Comparison of ENCODE assay signal across 23 cellular contexts in genomic region chr16:65012357-65012756, GRCh38.
DNase-seq lines count a peak whose midpoint lies in the region; ATAC-seq, FAIRE-seq and TF ChIP-seq lines count a peak whose summit lies in the region.
"Had no signal": no experiment of that assay in that cellular context is flagged by ENCODE, and none has a peak within 500 bp of the region (broad histone marks: within the 10 kb centered on the region; RNA-seq: fewer than 3 reads in every experiment).

No MANE protein-coding gene starts in this region.

- no peak for FAIRE-seq in GM12891 (lab: Jason Lieb, UNC)
- FAIRE-seq: G401.6, HTR-8/SVneo, pancreas, urothelium cell line had no signal

- intact Hi-C loops in Calu3 (cut with micrococcal nuclease; ENCODE audit: unreplicated experiment): no loop called here

- no TSS peak for BruUV-seq in Calu3 (replicated peaks; lab: Mats Ljungman, UMichigan)

- TF ChIP-seq POLR2A in GM12891 (IDR thresholded peaks at IDR 0.05; ENCODE audit: low read depth, low read length): no peak

- peak; percentile 32 for DNase-seq in AG20443 (ENCODE audit: low spot score)
- DNase-seq in RPMI7951 (ENCODE audit: low read depth): peak; percentile 59
- peak; percentile 86 for DNase-seq in fibroblast of mammary gland (ENCODE audit: low read depth)
- DNase-seq in osteocyte (ENCODE audit: extremely low spot score, unreplicated experiment): no peak
- DNase-seq in GM12891 (ENCODE audit: insufficient read length, low spot score): no peak
- no peak for DNase-seq in stimulated activated CD4-positive, alpha-beta T cell treated with anti-CD3 and anti-CD28 coated beads, Interleukin-2, amount 100 ng/mL, for 48 hours
- no peak for DNase-seq in Calu3
- DNase-seq: activated CD4-positive, alpha-beta T cell treated with anti-CD3 and anti-CD28 coated beads, Interleukin-2, amount 50 U/mL, for 1 hour; activated CD8-positive, alpha-beta memory T cell treated with anti-CD3 and anti-CD28 coated beads, Interleukin-2, amount 50 U/mL, for 48 hours; activated effector memory CD4-positive, alpha-beta T cell treated with anti-CD3 and anti-CD28 coated beads, Interleukin-2, amount 50 U/mL, for 16 hours; BE2C; colonic mucosa; glutamatergic neuron; Kasumi-1; left ventricle myocardium superior; NCI-H1417 treated with DMSO at 0.1 percent for 48 hours; pancreas; stimulated activated CD4-positive, alpha-beta T cell treated with anti-CD3 and anti-CD28 coated beads, Interleukin-4, amount 100 ng/mL, for 1 hour; SW 1271 had no signal

- peaks cover 42% of the 10 kb centered on the region for H3K4me1 Mint-ChIP-seq in osteocyte (ENCODE audit: unreplicated experiment)
- no peaks in the 10 kb centered on the region for H3K4me1 Mint-ChIP-seq in Calu3 (ENCODE audit: low read depth, unreplicated experiment)

- no peaks in the 10 kb centered on the region for H3K27me3 Mint-ChIP-seq in osteocyte (ENCODE audit: unreplicated experiment)
- no peaks in the 10 kb centered on the region for H3K27me3 Mint-ChIP-seq in Calu3 (ENCODE audit: unreplicated experiment)

- H3K36me3 Mint-ChIP-seq in osteocyte (ENCODE audit: unreplicated experiment) (peaks cover 30% of the 10 kb centered on the region), Calu3 (ENCODE audit: insufficient read depth, unreplicated experiment) (no peaks in the 10 kb centered on the region)

- no peak overlapping the region for H3K4me3 Mint-ChIP-seq in osteocyte (ENCODE audit: unreplicated experiment)
- no peak overlapping the region for H3K4me3 Mint-ChIP-seq in Calu3 (ENCODE audit: low read depth, unreplicated experiment)

- H3K27ac Mint-ChIP-seq in osteocyte (ENCODE audit: unreplicated experiment) (peak overlapping the region; percentile 46), Calu3 (ENCODE audit: unreplicated experiment) (no peak overlapping the region)

- H3K9me3 Mint-ChIP-seq in osteocyte (ENCODE audit: unreplicated experiment): peaks cover 4% of the 10 kb centered on the region
- peaks cover 12% of the 10 kb centered on the region for H3K9me3 Mint-ChIP-seq in Calu3 (ENCODE audit: low read depth, unreplicated experiment)

- ATAC-seq in HG02852 (IDR thresholded peaks at IDR 0.05; ENCODE audit: unreplicated experiment): no peak
- ATAC-seq: left ventricle myocardium superior, pancreas had no signal

- CTCF ChIA-PET in Calu3 (lab: Charles Lee): no interaction called here

- H3K4me3 ChIP-seq in fibroblast of mammary gland (ENCODE audit: control insufficient read depth, low read depth, low read length): no peak overlapping the region
- H3K4me3 ChIP-seq: colonic mucosa, pancreas had no signal

- TF ChIP-seq CTCF in fibroblast of mammary gland (conservative IDR thresholded peaks at IDR 0.05; ENCODE audit: control insufficient read depth, insufficient read depth, low read depth, low read length) (no peak), osteocyte (IDR thresholded peaks at IDR 0.05) (no peak), Calu3 (IDR thresholded peaks at IDR 0.05; ENCODE audit: unreplicated experiment) (no peak)

TF ChIP-seq in GM12891, 5 proteins besides CTCF, POLR2A, EP300 and RAD21:
- TF ChIP-seq TAF1 (IDR thresholded peaks at IDR 0.05; ENCODE audit: low read depth, low read length) (no peak), POU2F2 (IDR thresholded peaks at IDR 0.05; ENCODE audit: low read depth, low read length) (no peak), POLR2AphosphoS5 (IDR thresholded peaks at IDR 0.05; ENCODE audit: low read depth, low read length) (no peak), PAX5 (IDR thresholded peaks at IDR 0.05; ENCODE audit: insufficient read depth, low read length, severe bottlenecking) (no peak), SPI1 (IDR thresholded peaks at IDR 0.05; ENCODE audit: low read depth, low read length) (no peak)

Comparison
In these comparisons a context has a peak if more than half of its experiments do, and no peak if none do; other contexts are left out.
1. DNase-seq: peak in AG20443 (single experiment), RPMI7951 (single experiment) and fibroblast of mammary gland (single experiment); none in osteocyte (single experiment), GM12891 (single experiment), stimulated activated CD4-positive, alpha-beta T cell treated with anti-CD3 and anti-CD28 coated beads, Interleukin-2, amount 100 ng/mL, for 48 hours (0 of 2) and Calu3 (single experiment).